Comparison of ENCODE assay signal across 23 cellular contexts in genomic region chr17:60386475-60387058, GRCh38. TPM values are rescaled to one million over a fixed set of nuclear protein-coding genes. Genes with fewer than 3 reads are reported as not detected.
DNase-seq lines count a peak whose midpoint lies in the region; ATAC-seq and TF ChIP-seq lines count a peak whose summit lies in the region.
"Had no signal": no experiment of that assay in that cellular context is flagged by ENCODE, and none has a peak within 500 bp of the region (broad histone marks: within the 10 kb centered on the region; RNA-seq: fewer than 3 reads in every experiment).

No MANE protein-coding gene starts in this region.

- H3K36me3 ChIP-seq in GM23338 (ENCODE audit: insufficient read depth) = no peaks in the 10 kb centered on the region
- peaks cover 2% of the 10 kb centered on the region for H3K36me3 ChIP-seq in iPS-15b (ENCODE audit: control insufficient read depth, insufficient read depth, low read length)
- no peaks in the 10 kb centered on the region for H3K36me3 ChIP-seq in smooth muscle cell (ENCODE audit: low read depth)
- H3K36me3 ChIP-seq: prostate gland, transverse colon had no signal

- H3K27ac Mint-ChIP-seq in GM23338 (peak overlapping the region; percentile 93), WTC11 (peak overlapping the region; percentile 97)
- H3K27ac Mint-ChIP-seq: activated CD8-positive, alpha-beta memory T cell treated with anti-CD3 and anti-CD28 coated beads, Interleukin-2, amount 10 ng/mL, durations not matched to agents 7 days and 5 days; IgD-negative memory B cell had no signal

- DNase-seq in GM23338 (ENCODE audit: low spot score) = no peak
- DNase-seq in WTC11 (ENCODE audit: low spot score) = no peak
- DNase-seq in smooth muscle cell (lab: John Stamatoyannopoulos, UW; ENCODE audit: unreplicated experiment) = no peak
- no peak for DNase-seq in cardiac septum (ENCODE audit: low spot score)
- no peak for DNase-seq in GF-D8 (lab: John Stamatoyannopoulos, UW)
- DNase-seq in GM19240 (ENCODE audit: insufficient read length, low spot score) = no peak
- DNase-seq: activated CD8-positive, alpha-beta memory T cell treated with anti-CD3 and anti-CD28 coated beads, Interleukin-2, amount 10 ng/mL, durations not matched to agents 7 days and 5 days; activated effector memory CD4-positive, alpha-beta T cell treated with anti-CD3 and anti-CD28 coated beads, Interleukin-2, amount 50 U/mL, for 16 hours; amniotic stem cell; cerebellar nuclear complex; naive B cell; NCI-H2081 treated with DMSO at 0.1 percent for 48 hours; NCI-H524; SIG-M5; transverse colon had no signal

- peak overlapping the region; percentile 93 for H3K4me3 ChIP-seq in GM23338
- H3K4me3 ChIP-seq in iPS-15b (ENCODE audit: low read depth, low read length) = peak overlapping the region; percentile 2
- H3K4me3 ChIP-seq in smooth muscle cell = no peak overlapping the region
- H3K4me3 ChIP-seq: prostate gland, transverse colon had no signal

- POLR2A ChIA-PET in WTC11 (lab: Charles Lee) = interaction anchor here (0.6 kb wide), 1 partner anchor 822 kb away, joined by 3 read pairs; no protein-coding TSS in a partner anchor

- 74% methylated on average over 3 of the region's 3 CpGs for WGBS in smooth muscle cell (ENCODE audit: low lambda C conversion rate)

- no peak overlapping the region for H3K9ac ChIP-seq in iPS-15b (ENCODE audit: low read depth, low read length)
- no peak overlapping the region for H3K9ac ChIP-seq in smooth muscle cell (ENCODE audit: low read depth)

- H3K9me3 ChIP-seq in iPS-15b (ENCODE audit: control insufficient read depth, insufficient read depth, low read length) (no peaks in the 10 kb centered on the region), smooth muscle cell (replicated peaks; ENCODE audit: low read depth) (no peaks in the 10 kb centered on the region)
- H3K9me3 ChIP-seq: prostate gland, transverse colon had no signal

- H3K27me3 Mint-ChIP-seq in GM23338 (ENCODE audit: insufficient read depth, low read depth, poor library complexity) (peaks cover 9% of the 10 kb centered on the region), WTC11 (ENCODE audit: low read depth) (no peaks in the 10 kb centered on the region)
- H3K27me3 Mint-ChIP-seq: activated CD8-positive, alpha-beta memory T cell treated with anti-CD3 and anti-CD28 coated beads, Interleukin-2, amount 10 ng/mL, durations not matched to agents 7 days and 5 days; IgD-negative memory B cell; naive B cell had no signal

- H2AFZ ChIP-seq in GM23338 (no peak overlapping the region), smooth muscle cell (ENCODE audit: low read depth) (no peak overlapping the region)

- peaks cover 15% of the 10 kb centered on the region; the same call in 2 of the 3 replicates for H3K36me3 Mint-ChIP-seq in GM23338 (ENCODE audit: low read depth)
- 0 out of 2 replicates have a peak, but pooled peaks cover 3% of the 10 kb centered on the region for H3K36me3 Mint-ChIP-seq in WTC11

- peak overlapping the region; percentile 85 for H3K4me2 ChIP-seq in GM23338
- H3K4me2 ChIP-seq in smooth muscle cell = peak overlapping the region; percentile 70

- intact Hi-C loops in cardiac septum (cut with DNase I) = loop anchor here (5.0 kb wide), 1 partner anchor 51 kb away; no protein-coding TSS in a partner anchor

- H3F3A ChIP-seq in GM23338 (replicated peaks; ENCODE audit: low read depth) (peaks cover 9% of the 10 kb centered on the region; the same call in 1 of the 2 replicates), smooth muscle cell (ENCODE audit: low read depth) (peaks cover 16% of the 10 kb centered on the region)

- peaks cover 81% of the 10 kb centered on the region for H3K4me1 ChIP-seq in GM23338 (ENCODE audit: insufficient read depth)
- peaks cover 33% of the 10 kb centered on the region for H3K4me1 ChIP-seq in iPS-15b (ENCODE audit: control insufficient read depth, insufficient read depth, low read length)
- peaks cover 39% of the 10 kb centered on the region for H3K4me1 ChIP-seq in smooth muscle cell (ENCODE audit: low read depth)

- H3K4me1 Mint-ChIP-seq in GM23338 = peaks cover 79% of the 10 kb centered on the region
- H3K4me1 Mint-ChIP-seq in WTC11 = peaks cover 83% of the 10 kb centered on the region

- ATAC-seq in GM23338 (no peak), WTC11 (no peak)
- ATAC-seq: activated CD4-positive, CD25-positive, alpha-beta regulatory T cell treated with anti-CD3 and anti-CD28 coated beads, Interleukin-2, amount 50 U/mL, for 24 hours; activated CD8-positive, alpha-beta memory T cell treated with anti-CD3 and anti-CD28 coated beads, Interleukin-2, amount 10 ng/mL, durations not matched to agents 7 days and 5 days had no signal

- CTCF ChIA-PET in WTC11 (lab: Charles Lee) = interaction anchor here (1.2 kb wide), 1 partner anchor 35 kb away, joined by 4 read pairs; no protein-coding TSS in a partner anchor

- H4K20me1 ChIP-seq in GM23338 (replicated peaks; ENCODE audit: insufficient read depth) = no peaks in the 10 kb centered on the region; the same call in 1 of the 2 replicates
- H4K20me1 ChIP-seq in smooth muscle cell (ENCODE audit: low read depth) = peaks cover 89% of the 10 kb centered on the region

- H3K9me3 Mint-ChIP-seq in GM23338 (no peaks in the 10 kb centered on the region; the same call in 2 of the 3 replicates), WTC11 (no peaks in the 10 kb centered on the region)
- H3K9me3 Mint-ChIP-seq: IgD-negative memory B cell, naive B cell had no signal

- no peaks in the 10 kb centered on the region for H3K9me2 ChIP-seq in GM23338 (ENCODE audit: insufficient read depth)

- peaks cover 95% of the 10 kb centered on the region for H3K79me2 ChIP-seq in GM23338 (replicated peaks; ENCODE audit: insufficient read depth)
- peaks cover 93% of the 10 kb centered on the region for H3K79me2 ChIP-seq in smooth muscle cell (ENCODE audit: low read depth)

- H3K27me3 ChIP-seq in GM23338 (ENCODE audit: insufficient read depth) = no peaks in the 10 kb centered on the region
- H3K27me3 ChIP-seq in iPS-15b (ENCODE audit: control insufficient read depth, insufficient read depth, low read length) = no peaks in the 10 kb centered on the region
- H3K27me3 ChIP-seq in smooth muscle cell (ENCODE audit: low read depth) = no peaks in the 10 kb centered on the region
- H3K27me3 ChIP-seq: transverse colon had no signal

- H3K4me3 Mint-ChIP-seq in GM23338 (peak overlapping the region; percentile 52), WTC11 (peak overlapping the region; percentile 63)
- H3K4me3 Mint-ChIP-seq: activated CD8-positive, alpha-beta memory T cell treated with anti-CD3 and anti-CD28 coated beads, Interleukin-2, amount 10 ng/mL, durations not matched to agents 7 days and 5 days had no signal

- H3K27ac ChIP-seq in GM23338 (ENCODE audit: low read depth) (peak overlapping the region; percentile 100), smooth muscle cell (ENCODE audit: low read depth) (peak overlapping the region; percentile 82)
- H3K27ac ChIP-seq: C4-2B, prostate gland, transverse colon had no signal

- no peak for TF ChIP-seq CTCF in GM23338 (conservative IDR thresholded peaks at IDR 0.05; ENCODE audit: low read depth in 2 of 2)
- no peak for TF ChIP-seq CTCF in WTC11 (IDR thresholded peaks at IDR 0.05)
- TF ChIP-seq CTCF in smooth muscle cell (IDR thresholded peaks at IDR 0.05; ENCODE audit: borderline replicate concordance, insufficient read depth, poor library complexity, severe bottlenecking) = no peak

TF ChIP-seq in GM23338, 12 proteins besides CTCF, POLR2A, EP300 and RAD21 (continues in another document):
- TF ChIP-seq NANOG (IDR thresholded peaks at IDR 0.05; ENCODE audit: borderline replicate concordance) (no peak), ZNF114 (CRISPR knock-in tag; IDR thresholded peaks at IDR 0.05) (no peak), CREB1 (CRISPR knock-in tag; IDR thresholded peaks at IDR 0.05; ENCODE audit: low read depth) (no peak), ETS1 (IDR thresholded peaks at IDR 0.05) (no peak), POLR2AphosphoS5 (IDR thresholded peaks at IDR 0.05; ENCODE audit: low read depth) (no peak), EZH2phosphoT487 (IDR thresholded peaks at IDR 0.05; ENCODE audit: unreplicated experiment) (no peak)

TF ChIP-seq in WTC11, 78 proteins besides CTCF, POLR2A, EP300 and RAD21:
- no peak for TF ChIP-seq E2F4 (CRISPR knock-in tag; IDR thresholded peaks at IDR 0.05; ENCODE audit: borderline replicate concordance, low read depth)
- TF ChIP-seq CREB1 (CRISPR knock-in tag; IDR thresholded peaks at IDR 0.05) = no peak
- TF ChIP-seq EMX1 (CRISPR knock-in tag; IDR thresholded peaks at IDR 0.05) = no peak
- TF ChIP-seq TEAD1 (CRISPR knock-in tag; IDR thresholded peaks at IDR 0.05) = no peak

RNA-seq across cellular contexts. Expression of gene USP32, which starts 5.4 kb away (rescaled TPM):
- 124 and 129 TPM in 2 replicates for total RNA-seq in GM23338 (2014; rRNA removed; shearing (Covaris generic))
- polyA plus RNA-seq in GM23338 (2016; fragmentation: Nextera tagmentation; extraction: Ambion mirVana) (43.6 and 44.3 TPM in 2 replicates), smooth muscle cell (8.6 and 10.5 TPM in 2 replicates)
- total RNA-seq in WTC11 (2021) (91.7 to 103 TPM (median 96.1 TPM) in 3 replicates), smooth muscle cell (21.7 and 36.1 TPM in 2 replicates), cardiac septum (32.1 TPM)

RNA-seq across cellular contexts. Expression of gene CHCT1, which starts 35.7 kb away (rescaled TPM):
- not detected in 2 replicates for total RNA-seq in GM23338 (2014; rRNA removed; shearing (Covaris generic))
- polyA plus RNA-seq in GM23338 (2016; fragmentation: Nextera tagmentation; extraction: Ambion mirVana) (0.61 TPM in 1 of 2 replicates, not detected in the other), smooth muscle cell (0.76 TPM in 1 of 2 replicates, not detected in the other)
- total RNA-seq in WTC11 (2021) (not detected in 3 replicates), smooth muscle cell (not detected in 2 replicates), cardiac septum (not detected)
- total RNA-seq: activated CD8-positive, alpha-beta memory T cell treated with anti-CD3 and anti-CD28 coated beads, Interleukin-2, amount 10 ng/mL, durations not matched to agents 7 days and 5 days; lower leg skin; OCI-LY7; T-helper 2 cell treated with Interferon-gamma antibody and Interleukin-4, amounts not matched to agents 100 ng/mL and 5 ng/mL, for 36 hours; transverse colon had no signal
- polyA plus RNA-seq: IgD-negative memory B cell had no signal
